19 cellular contexts compared by ENCODE assay signal in the genomic region with DNA sequence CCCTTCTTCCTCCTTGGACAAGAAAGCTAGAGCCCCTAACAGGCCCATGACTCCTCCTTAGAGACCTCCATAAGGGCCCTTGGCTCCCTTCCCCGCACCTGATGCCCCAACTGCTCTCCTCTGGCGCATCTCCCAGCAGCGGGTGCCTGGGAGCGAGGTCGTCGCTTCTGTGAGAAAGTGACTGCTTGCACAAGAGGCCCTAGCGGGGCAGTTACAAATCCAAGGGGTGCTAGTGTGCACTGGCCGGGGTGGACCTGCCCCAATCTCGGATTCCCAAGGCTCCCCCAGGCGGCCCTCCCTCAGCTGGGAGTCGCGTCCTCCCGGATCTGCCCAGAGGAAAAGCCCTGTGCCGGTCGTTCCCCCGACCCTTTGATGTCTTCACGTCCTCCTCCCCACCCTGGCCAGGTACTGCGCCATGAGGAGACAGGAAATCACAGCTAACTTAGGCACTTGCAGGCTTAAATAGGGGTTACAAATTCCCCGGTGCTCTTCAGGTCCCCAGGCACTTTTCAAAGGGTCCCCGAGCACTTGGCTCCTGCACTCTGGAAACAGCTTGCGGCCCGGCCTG. TPM values are rescaled to one million over a fixed set of nuclear protein-coding genes. Genes with fewer than 3 reads are reported as not detected.
"Had no signal": no experiment of that assay in that cellular context is flagged by ENCODE, and none has a peak within 500 bp of the region (broad histone marks: within the 10 kb centered on the region; RNA-seq: fewer than 3 reads in every experiment).

No MANE protein-coding gene starts in this region.

- H3K9me3 Mint-ChIP-seq: activated B cell treated with CpG ODN at 0.5 μM for 24 hours; activated naive CD4-positive, alpha-beta T cell treated with anti-CD3 and anti-CD28 coated beads, Interleukin-2, amount 50 U/mL, for 24 hours; memory B cell; natural killer cell treated with Interleukin-12 subunit alpha and Interleukin-12 subunit beta and Interleukin-15 and Interleukin-18, amount 100 ng/mL, for 72 hours; stimulated activated naive B cell treated with anti-CD40 and anti-IgM and Interleukin-4, amounts not matched to agents 10 μg/mL and 1 μg/mL and 100 μg/mL, for 72 hours had no signal

- H3K36me3 ChIP-seq: left ventricle myocardium inferior had no signal

- DNase-seq: activated B cell treated with CpG ODN at 0.5 μM for 24 hours; activated CD4-positive, alpha-beta T cell treated with anti-CD3 and anti-CD28 coated beads, Interleukin-2, amount 50 U/mL, for 1 hour; activated effector memory CD4-positive, alpha-beta T cell treated with Interleukin-2 at 50 U/mL for 16 hours; body of pancreas; central memory CD4-positive, alpha-beta T cell; erythroblast; left ventricle myocardium inferior; psoas muscle; stimulated activated CD4-positive, alpha-beta T cell treated with anti-CD3 and anti-CD28 coated beads, Interleukin-2, amount 100 ng/mL, for 24 hours; stimulated activated naive B cell treated with anti-CD40 and anti-IgM and Interleukin-4, amounts not matched to agents 10 μg/mL and 1 μg/mL and 100 μg/mL, for 72 hours; T-helper 17 cell; trophoblast cell had no signal

- H3K27ac ChIP-seq: body of pancreas, left ventricle myocardium inferior, psoas muscle had no signal

- H3K4me1 Mint-ChIP-seq: activated B cell treated with CpG ODN at 0.5 μM for 24 hours; activated naive CD4-positive, alpha-beta T cell treated with anti-CD3 and anti-CD28 coated beads, Interleukin-2, amount 50 U/mL, for 24 hours; memory B cell had no signal

- H3K4me3 Mint-ChIP-seq: activated B cell treated with CpG ODN at 0.5 μM for 24 hours; activated naive CD4-positive, alpha-beta T cell treated with anti-CD3 and anti-CD28 coated beads, Interleukin-2, amount 50 U/mL, for 24 hours; memory B cell; natural killer cell treated with Interleukin-12 subunit alpha and Interleukin-12 subunit beta and Interleukin-15 and Interleukin-18, amount 100 ng/mL, for 72 hours; stimulated activated naive B cell treated with anti-CD40 and anti-IgM and Interleukin-4, amounts not matched to agents 10 μg/mL and 1 μg/mL and 100 μg/mL, for 72 hours; T-helper 17 cell had no signal

- H3K36me3 Mint-ChIP-seq: activated naive CD4-positive, alpha-beta T cell treated with anti-CD3 and anti-CD28 coated beads, Interleukin-2, amount 50 U/mL, for 24 hours; natural killer cell treated with Interleukin-12 subunit alpha and Interleukin-12 subunit beta and Interleukin-15 and Interleukin-18, amount 100 ng/mL, for 72 hours had no signal

- H3K4me3 ChIP-seq: body of pancreas, left ventricle myocardium inferior had no signal

- H3K27ac Mint-ChIP-seq: activated B cell treated with CpG ODN at 0.5 μM for 24 hours; activated naive CD4-positive, alpha-beta T cell treated with anti-CD3 and anti-CD28 coated beads, Interleukin-2, amount 50 U/mL, for 24 hours; memory B cell; natural killer cell treated with Interleukin-12 subunit alpha and Interleukin-12 subunit beta and Interleukin-15 and Interleukin-18, amount 100 ng/mL, for 72 hours; stimulated activated naive B cell treated with anti-CD40 and anti-IgM and Interleukin-4, amounts not matched to agents 10 μg/mL and 1 μg/mL and 100 μg/mL, for 72 hours; T-helper 17 cell had no signal

- H3K9me3 ChIP-seq: body of pancreas, left ventricle myocardium inferior, psoas muscle had no signal

RNA-seq across cellular contexts. Expression of a gene that starts 2.8 kb away (rescaled TPM):
- total RNA-seq: activated B cell treated with CpG ODN at 0.5 μM for 24 hours; body of pancreas; left ventricle myocardium inferior; natural killer cell treated with Interleukin-12 subunit alpha and Interleukin-12 subunit beta and Interleukin-15 and Interleukin-18, amount 100 ng/mL, for 72 hours; omental fat pad; psoas muscle; sciatic nerve; subcutaneous adipose tissue; T-helper 17 cell had no signal
- polyA plus RNA-seq: psoas muscle had no signal

RNA-seq across cellular contexts. Expression of a gene that starts 59.6 kb away (rescaled TPM):
- total RNA-seq: activated B cell treated with CpG ODN at 0.5 μM for 24 hours; body of pancreas; left ventricle myocardium inferior; natural killer cell treated with Interleukin-12 subunit alpha and Interleukin-12 subunit beta and Interleukin-15 and Interleukin-18, amount 100 ng/mL, for 72 hours; omental fat pad; psoas muscle; subcutaneous adipose tissue; T-helper 17 cell had no signal
- polyA plus RNA-seq: keratinocyte, psoas muscle had no signal
